In genomic region chr9:128055222-128056040, GRCh38 we compare ENCODE assay signal across 7 cellular contexts. TPM values are rescaled to one million over a fixed set of nuclear protein-coding genes. Genes with fewer than 3 reads are reported as not detected.
DNase-seq lines count a peak whose midpoint lies in the region; ATAC-seq and TF ChIP-seq lines count a peak whose summit lies in the region.

No MANE protein-coding gene starts in this region.

- H3K9me3 ChIP-seq in thymus (ENCODE audit: control insufficient read depth): no peaks in the 10 kb centered on the region

- no peak overlapping the region for H3K4me3 ChIP-seq in dorsolateral prefrontal cortex
- no peak overlapping the region for H3K4me3 ChIP-seq in thymus (ENCODE audit: low read length)

- no peaks in the 10 kb centered on the region for H3K4me1 ChIP-seq in thymus (ENCODE audit: control insufficient read depth, insufficient read depth, low read length)

- H3K36me3 Mint-ChIP-seq in mesothelial cell of epicardium: no peaks in the 10 kb centered on the region
- H3K36me3 Mint-ChIP-seq in activated T-cell treated with anti-CD3 and anti-CD28 coated beads, Interleukin-2, amount 50 U/mL, for 4 hours (ENCODE audit: insufficient read depth): no peaks in the 10 kb centered on the region

- no peak for TF ChIP-seq CTCF in dorsolateral prefrontal cortex (IDR thresholded peaks at IDR 0.05 in 54 of 56, conservative IDR thresholded peaks at IDR 0.05 in 2 of 56; ENCODE audit: low read depth in 1 of 56, partially characterized antibody in 56 of 56)
- TF ChIP-seq CTCF in mesothelial cell of epicardium (IDR thresholded peaks at IDR 0.05; ENCODE audit: unreplicated experiment): no peak

- DNase-seq in NCI-H69 (lab: John Stamatoyannopoulos, UW) (peak; percentile 59), dorsolateral prefrontal cortex (peak in 2 of 10 donors; percentile 24 to 31), mesothelial cell of epicardium (ENCODE audit: low spot score in 2 of 2, unreplicated experiment in 2 of 2) (no peak), AML-193 (lab: John Stamatoyannopoulos, UW) (no peak)
- no peak for DNase-seq in activated T-cell treated with anti-CD3 and anti-CD28 coated beads, Interleukin-2, amount 50 U/mL, for 4 hours

- no peak for ATAC-seq in GM21447 (IDR thresholded peaks at IDR 0.05; ENCODE audit: unreplicated experiment)
- no peak for ATAC-seq in activated T-cell treated with anti-CD3 and anti-CD28 coated beads, Interleukin-2, amount 50 U/mL, for 4 hours

- H3K4me1 Mint-ChIP-seq in mesothelial cell of epicardium: peaks cover 24% of the 10 kb centered on the region
- no peaks in the 10 kb centered on the region for H3K4me1 Mint-ChIP-seq in activated T-cell treated with anti-CD3 and anti-CD28 coated beads, Interleukin-2, amount 50 U/mL, for 4 hours (ENCODE audit: low read depth)

- no peaks in the 10 kb centered on the region for H3K9me3 Mint-ChIP-seq in mesothelial cell of epicardium
- H3K9me3 Mint-ChIP-seq in activated T-cell treated with anti-CD3 and anti-CD28 coated beads, Interleukin-2, amount 50 U/mL, for 4 hours: no peaks in the 10 kb centered on the region

- no peak overlapping the region for H3K4me3 Mint-ChIP-seq in mesothelial cell of epicardium
- no peak overlapping the region for H3K4me3 Mint-ChIP-seq in activated T-cell treated with anti-CD3 and anti-CD28 coated beads, Interleukin-2, amount 50 U/mL, for 4 hours

- H3K27ac ChIP-seq in dorsolateral prefrontal cortex (peak overlapping the region in 54 of 59 donors; percentile 8 to 91 (median 70)), thymus (ENCODE audit: low read depth) (peak overlapping the region; percentile 31)

- H3K36me3 ChIP-seq in thymus (ENCODE audit: control insufficient read depth, insufficient read depth): no peaks in the 10 kb centered on the region

- peak overlapping the region; percentile 59 for H3K27ac Mint-ChIP-seq in mesothelial cell of epicardium

- H3K27me3 ChIP-seq in dorsolateral prefrontal cortex (no peaks in the 10 kb centered on the region), thymus (ENCODE audit: control insufficient read depth, insufficient read depth) (no peaks in the 10 kb centered on the region)

- WGBS in thymus: 86% methylated on average over 11 of the region's 11 CpGs

- intact Hi-C loops in dorsolateral prefrontal cortex (cut with DNase I): no loop called here

- no peaks in the 10 kb centered on the region for H3K27me3 Mint-ChIP-seq in mesothelial cell of epicardium (ENCODE audit: low read depth)
- H3K27me3 Mint-ChIP-seq in activated T-cell treated with anti-CD3 and anti-CD28 coated beads, Interleukin-2, amount 50 U/mL, for 4 hours (ENCODE audit: low read depth): no peaks in the 10 kb centered on the region

RNA-seq across cellular contexts. Expression of gene NAIF1, which starts 11.7 kb away (rescaled TPM):
- total RNA-seq in dorsolateral prefrontal cortex: 10 to 100 TPM in 17 of 120 experiments, 1 to 10 TPM in 103; 3.4 to 14.7 (median 7.2) TPM
- total RNA-seq in mesothelial cell of epicardium: 8.5 to 9.2 TPM (median 8.9 TPM) in 3 replicates
- polyA plus RNA-seq in thymus: 11.5 TPM
- total RNA-seq in activated T-cell treated with anti-CD3 and anti-CD28 coated beads, Interleukin-2, amount 50 U/mL, for 4 hours: 10 to 100 TPM in 1 of 3 donors, 1 to 10 TPM in 2; 9.5 to 11.2 (median 9.7) TPM

RNA-seq across cellular contexts. Expression of gene SLC25A25, which starts 12.6 kb away (rescaled TPM):
- 10 to 100 TPM; 17.8 to 66.6 (median 35.3) TPM for total RNA-seq in dorsolateral prefrontal cortex
- total RNA-seq in mesothelial cell of epicardium: 24.2 to 26.4 TPM (median 26.2 TPM) in 3 replicates
- 12.3 TPM for polyA plus RNA-seq in thymus
- 10 to 100 TPM; 13.9 to 16.3 (median 15.6) TPM for total RNA-seq in activated T-cell treated with anti-CD3 and anti-CD28 coated beads, Interleukin-2, amount 50 U/mL, for 4 hours
